2 cellular contexts compared by ENCODE assay signal in genomic region chr5:36035696-36036095, GRCh38.
TF ChIP-seq lines count a peak whose summit lies in the region.

No MANE protein-coding gene starts in this region.

TF ChIP-seq in GM23338, 12 proteins besides CTCF, POLR2A, EP300 and RAD21:
- TF ChIP-seq NANOG (IDR thresholded peaks at IDR 0.05; ENCODE audit: borderline replicate concordance) (no peak), JUNB (IDR thresholded peaks at IDR 0.05; ENCODE audit: unreplicated experiment) (no peak), ZNF114 (CRISPR knock-in tag; IDR thresholded peaks at IDR 0.05) (no peak), EZH2phosphoT487 (IDR thresholded peaks at IDR 0.05; ENCODE audit: unreplicated experiment) (no peak), ETS1 (IDR thresholded peaks at IDR 0.05) (no peak), CREB1 (CRISPR knock-in tag; IDR thresholded peaks at IDR 0.05; ENCODE audit: low read depth) (no peak), ZNF462 (CRISPR knock-in tag; IDR thresholded peaks at IDR 0.05) (no peak), STAT1 (IDR thresholded peaks at IDR 0.05; ENCODE audit: unreplicated experiment) (no peak), POLR2AphosphoS5 (IDR thresholded peaks at IDR 0.05; ENCODE audit: low read depth) (no peak), REST (IDR thresholded peaks at IDR 0.05; ENCODE audit: unreplicated experiment) (no peak)

TF ChIP-seq in K562, 482 proteins besides CTCF, POLR2A, EP300 and RAD21:
- TF ChIP-seq ATF1 (CRISPR knock-in tag; IDR thresholded peaks at IDR 0.05), result no peak
- TF ChIP-seq ATF1 (tag; IDR thresholded peaks at IDR 0.05), result no peak
- TF ChIP-seq MCM5 (IDR thresholded peaks at IDR 0.05; ENCODE audit: low read depth), result no peak
- no peak for TF ChIP-seq NCOA6 (IDR thresholded peaks at IDR 0.05)
- no peak for TF ChIP-seq KLF1 (tag; IDR thresholded peaks at IDR 0.05)
- no peak for TF ChIP-seq RNF2 (IDR thresholded peaks at IDR 0.05)
- no peak for TF ChIP-seq ELK1 (CRISPR knock-in tag; IDR thresholded peaks at IDR 0.05)
- TF ChIP-seq CEBPG (CRISPR knock-in tag; IDR thresholded peaks at IDR 0.05), result no peak
- no peak for TF ChIP-seq CEBPG (tag; conservative IDR thresholded peaks at IDR 0.05 in 1 of 2, IDR thresholded peaks at IDR 0.05 in 1 of 2)
- TF ChIP-seq MAZ (CRISPR knock-in tag; conservative IDR thresholded peaks at IDR 0.05 in 1 of 2, IDR thresholded peaks at IDR 0.05 in 1 of 2), result no peak
- no peak for TF ChIP-seq HMGN3 (IDR thresholded peaks at IDR 0.05; ENCODE audit: borderline replicate concordance, extremely low read depth, insufficient read length, low read depth, low read length)
- no peak for TF ChIP-seq NFIC (IDR thresholded peaks at IDR 0.05)
